ENCODE assay signal across 8 cellular contexts in the genomic region with DNA sequence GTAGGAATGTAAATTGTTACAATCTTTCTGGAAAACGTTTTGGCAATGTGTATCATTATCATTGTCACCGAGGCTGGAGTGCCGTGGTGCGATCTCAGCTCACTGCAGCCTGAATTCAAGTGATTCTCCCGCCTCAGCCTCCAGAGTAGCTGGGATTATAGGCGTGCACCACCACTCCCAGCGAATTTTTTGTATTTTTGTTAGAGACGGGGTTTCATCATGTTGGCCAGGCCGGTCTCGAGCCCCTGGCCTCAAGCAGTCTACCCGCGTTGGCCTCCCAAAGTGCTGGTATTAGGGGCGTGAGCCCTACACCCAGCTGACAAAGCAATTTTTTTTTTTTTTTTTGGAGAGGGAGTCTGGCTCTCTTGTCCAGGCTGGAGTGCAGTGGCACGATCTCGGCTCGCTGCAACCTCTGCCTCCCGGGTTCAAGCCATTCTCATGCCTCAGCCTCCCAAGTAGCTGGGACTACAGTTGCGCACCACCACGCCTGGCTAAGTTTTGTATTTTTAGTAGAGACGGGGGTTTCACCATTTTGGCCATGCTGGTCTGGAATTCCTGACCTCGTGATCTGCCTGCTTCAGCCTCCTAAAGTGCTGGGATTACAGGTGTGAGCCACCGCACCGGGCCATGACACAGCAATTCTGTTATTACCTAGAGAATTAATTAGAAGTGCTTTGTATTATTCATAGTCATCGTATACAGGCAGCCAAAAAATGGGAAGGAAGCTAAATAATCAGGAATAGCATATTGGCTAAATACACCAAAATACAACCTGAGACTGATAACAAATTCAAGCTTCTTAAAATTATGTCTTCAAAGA. TPM values are rescaled to one million over a fixed set of nuclear protein-coding genes. Genes with fewer than 3 reads are reported as not detected.
DNase-seq lines count a peak whose midpoint lies in the region; ATAC-seq, FAIRE-seq and TF ChIP-seq lines count a peak whose summit lies in the region.

No MANE protein-coding gene starts in this region.

- no peak overlapping the region for H3K27ac ChIP-seq in CD4-positive, alpha-beta T cell (ENCODE audit: low read depth, low read length)

- peaks cover 40% of the 10 kb centered on the region for H3K4me1 Mint-ChIP-seq in CD4-positive, alpha-beta T cell (ENCODE audit: low read depth)
- H3K4me1 Mint-ChIP-seq in dendritic cell treated with granulocyte-macrophage colony-stimulating factor and Interleukin-4, amounts not matched to agents 40 ng/mL and 50 ng/mL, for 4 days (ENCODE audit: low read depth), result peaks cover 13% of the 10 kb centered on the region
- peaks cover 39% of the 10 kb centered on the region for H3K4me1 Mint-ChIP-seq in nephron progenitor cell

- no peaks in the 10 kb centered on the region for H3K9me3 Mint-ChIP-seq in CD4-positive, alpha-beta T cell
- no peaks in the 10 kb centered on the region for H3K9me3 Mint-ChIP-seq in dendritic cell treated with granulocyte-macrophage colony-stimulating factor and Interleukin-4, amounts not matched to agents 40 ng/mL and 50 ng/mL, for 4 days
- no peaks in the 10 kb centered on the region for H3K9me3 Mint-ChIP-seq in nephron progenitor cell

- TF ChIP-seq POLR2A in GM12891 (IDR thresholded peaks at IDR 0.05; ENCODE audit: low read depth, low read length), result no peak
- no peak for TF ChIP-seq POLR2A in H54 (IDR thresholded peaks at IDR 0.05; ENCODE audit: low read depth, low read length)

- no peaks in the 10 kb centered on the region for H3K9me2 ChIP-seq in Loucy (replicated peaks; ENCODE audit: low read depth, low read length)

- no peaks in the 10 kb centered on the region for H3K27me3 ChIP-seq in CD4-positive, alpha-beta T cell (ENCODE audit: control insufficient read depth, insufficient read depth, low read length)
- no peaks in the 10 kb centered on the region for H3K27me3 ChIP-seq in Loucy (ENCODE audit: insufficient read depth, low read length, poor library complexity, severe bottlenecking)

- no peak overlapping the region for H2AFZ ChIP-seq in Loucy (ENCODE audit: low read length)

- CTCF ChIA-PET in CD4-positive, alpha-beta T cell (lab: Charles Lee), result interaction anchor here (1.1 to 1.4 kb wide), 2 partner anchors 16 to 65 kb away, joined by 5 to 6 read pairs; a partner anchor contains a TSS

- peaks cover 42% of the 10 kb centered on the region for H3K4me1 ChIP-seq in Loucy (ENCODE audit: insufficient read depth, low read length, poor library complexity, severe bottlenecking)

- peak overlapping the region; percentile 82 for H3K4me3 ChIP-seq in Loucy (ENCODE audit: low read length, poor library complexity, severe bottlenecking)

- ATAC-seq in CD4-positive, alpha-beta T cell (ENCODE audit: poor library complexity), result no peak
- no peak for ATAC-seq in HG02840 (IDR thresholded peaks at IDR 0.05; ENCODE audit: low FRiP score, unreplicated experiment)

- H3K4me3 Mint-ChIP-seq in CD4-positive, alpha-beta T cell, result peak overlapping the region; percentile 98
- peak overlapping the region; percentile 90 for H3K4me3 Mint-ChIP-seq in dendritic cell treated with granulocyte-macrophage colony-stimulating factor and Interleukin-4, amounts not matched to agents 40 ng/mL and 50 ng/mL, for 4 days
- H3K4me3 Mint-ChIP-seq in nephron progenitor cell, result peak overlapping the region; percentile 96

- peak overlapping the region; percentile 96 for H3K4me2 ChIP-seq in Loucy (ENCODE audit: low read depth, low read length, poor library complexity, severe bottlenecking)

- POLR2A ChIA-PET in CD4-positive, alpha-beta T cell (lab: Charles Lee), result interaction anchor here (0.6 to 3.2 kb wide), 4 partner anchors 12 to 1608 kb away, joined by 3 to 72 read pairs (median 4); a partner anchor contains a TSS

- FAIRE-seq in GM12891 (lab: Jason Lieb, UNC) (no peak), H54 (lab: Jason Lieb, UNC) (no peak)

- no peaks in the 10 kb centered on the region for H3K36me3 ChIP-seq in Loucy (ENCODE audit: insufficient read depth, low read length)

- H3K9ac ChIP-seq in Loucy (ENCODE audit: low read depth, low read length, poor library complexity, severe bottlenecking), result peak overlapping the region; percentile 78

- H3K27ac Mint-ChIP-seq in CD4-positive, alpha-beta T cell, result peak overlapping the region; percentile 99
- H3K27ac Mint-ChIP-seq in dendritic cell treated with granulocyte-macrophage colony-stimulating factor and Interleukin-4, amounts not matched to agents 40 ng/mL and 50 ng/mL, for 4 days, result no peak overlapping the region
- H3K27ac Mint-ChIP-seq in nephron progenitor cell, result no peak overlapping the region

- TF ChIP-seq CTCF in CD4-positive, alpha-beta T cell (IDR thresholded peaks at IDR 0.05), result no peak
- TF ChIP-seq CTCF in Loucy (conservative IDR thresholded peaks at IDR 0.05; ENCODE audit: low read length), result no peak
- no peak for TF ChIP-seq CTCF in nephron progenitor cell (IDR thresholded peaks at IDR 0.05)

- no peaks in the 10 kb centered on the region for H3K27me3 Mint-ChIP-seq in CD4-positive, alpha-beta T cell
- H3K27me3 Mint-ChIP-seq in dendritic cell treated with granulocyte-macrophage colony-stimulating factor and Interleukin-4, amounts not matched to agents 40 ng/mL and 50 ng/mL, for 4 days, result peaks cover 11% of the 10 kb centered on the region
- peaks cover 12% of the 10 kb centered on the region for H3K27me3 Mint-ChIP-seq in nephron progenitor cell (ENCODE audit: low read depth, poor library complexity)

- no peak for DNase-seq in CD4-positive, alpha-beta T cell
- no peak for DNase-seq in nephron progenitor cell
- DNase-seq in OCI-M1 (lab: John Stamatoyannopoulos, UW), result no peak
- no peak for DNase-seq in GM12891 (ENCODE audit: insufficient read length, low spot score)
- no peak for DNase-seq in H54 (ENCODE audit: insufficient read length, low spot score)

- H4K20me1 ChIP-seq in Loucy (ENCODE audit: insufficient read depth, low read length, poor library complexity, severe bottlenecking), result peaks cover 13% of the 10 kb centered on the region

- 0 out of 2 replicates have a peak, but pooled peaks cover 5% of the 10 kb centered on the region for H3F3A ChIP-seq in Loucy (ENCODE audit: low read depth)

- intact Hi-C loops in CD4-positive, alpha-beta T cell (cut with DNase I, micrococcal nuclease), result loop anchor here (2.0 kb wide), 2 partner anchors 37 to 65 kb away; a partner anchor contains a TSS
- intact Hi-C loops in dendritic cell treated with granulocyte-macrophage colony-stimulating factor and Interleukin-4, amounts not matched to agents 40 ng/mL and 50 ng/mL, for 4 days (cut with micrococcal nuclease), result loop anchor here (2.0 to 5.0 kb wide), 2 partner anchors 60 to 65 kb away; a partner anchor contains a TSS

- peaks cover 51% of the 10 kb centered on the region for H3K36me3 Mint-ChIP-seq in CD4-positive, alpha-beta T cell (ENCODE audit: low read depth)
- peaks cover 29% of the 10 kb centered on the region for H3K36me3 Mint-ChIP-seq in dendritic cell treated with granulocyte-macrophage colony-stimulating factor and Interleukin-4, amounts not matched to agents 40 ng/mL and 50 ng/mL, for 4 days (ENCODE audit: low read depth)
- peaks cover 5% of the 10 kb centered on the region for H3K36me3 Mint-ChIP-seq in nephron progenitor cell (ENCODE audit: low read depth)

- peaks cover 61% of the 10 kb centered on the region for H3K79me2 ChIP-seq in Loucy (ENCODE audit: insufficient read depth, low read length)

- H3K9me3 ChIP-seq in CD4-positive, alpha-beta T cell (ENCODE audit: control insufficient read depth, low read length), result no peaks in the 10 kb centered on the region
- no peaks in the 10 kb centered on the region for H3K9me3 ChIP-seq in Loucy (ENCODE audit: insufficient read depth, low read depth, low read length)

TF ChIP-seq in GM12891, 5 proteins besides CTCF, POLR2A, EP300 and RAD21:
- TF ChIP-seq POLR2AphosphoS5 (IDR thresholded peaks at IDR 0.05; ENCODE audit: low read depth, low read length), result no peak

RNA-seq across cellular contexts. Expression of a gene that starts 1.2 kb away (rescaled TPM):
- 10 to 100 TPM; 21.3 to 21.8 TPM for total RNA-seq in CD4-positive, alpha-beta T cell
- 22.5 TPM for polyA plus RNA-seq in GM12891 (2012; ENCODE audit: low read depth, missing spikeins)

RNA-seq across cellular contexts. Expression of a gene that starts 59.1 kb away (rescaled TPM):
- 10 to 100 TPM; 23.0 to 23.4 TPM for total RNA-seq in CD4-positive, alpha-beta T cell
- 10.2 TPM for polyA plus RNA-seq in GM12891 (2012; ENCODE audit: low read depth, missing spikeins)
